ENCODE assay signal across 10 cellular contexts in genomic region chrX:39936886-39937770, GRCh38.
DNase-seq lines count a peak whose midpoint lies in the region; ATAC-seq, FAIRE-seq and TF ChIP-seq lines count a peak whose summit lies in the region.
"Had no signal": no experiment of that assay in that cellular context is flagged by ENCODE, and none has a peak within 500 bp of the region (broad histone marks: within the 10 kb centered on the region; RNA-seq: fewer than 3 reads in every experiment).

No MANE protein-coding gene starts in this region.

- H3K4me1 ChIP-seq in CD4-positive, CD25-positive, alpha-beta regulatory T cell (ENCODE audit: control insufficient read depth, insufficient read depth, low read length, poor library complexity, severe bottlenecking), result peaks cover 16% of the 10 kb centered on the region

- no peaks in the 10 kb centered on the region for H3K27me3 ChIP-seq in CD4-positive, CD25-positive, alpha-beta regulatory T cell (ENCODE audit: control insufficient read depth, insufficient read depth, low read length)
- H3K27me3 ChIP-seq: heart right ventricle, upper lobe of left lung had no signal

- no peaks in the 10 kb centered on the region for H3K27me3 Mint-ChIP-seq in CD4-positive, CD25-positive, alpha-beta regulatory T cell
- H3K27me3 Mint-ChIP-seq in activated naive CD8-positive, alpha-beta T cell treated with anti-CD3 and anti-CD28 coated beads, Interleukin-2, amount 10 ng/mL, durations not matched to agents 7 days and 5 days, result no peaks in the 10 kb centered on the region

- FAIRE-seq in D721Med (lab: Jason Lieb, UNC), result no peak

- DNase-seq in CD4-positive, CD25-positive, alpha-beta regulatory T cell, result peak in 2 of 3 donors; percentile 26 to 69
- DNase-seq in Jurkat, Clone E6-1 (ENCODE audit: low read depth, low spot score), result peak; percentile 71
- peak; percentile 40 for DNase-seq in activated naive CD8-positive, alpha-beta T cell treated with anti-CD3 and anti-CD28 coated beads, Interleukin-2, amount 10 ng/mL, durations not matched to agents 7 days and 5 days
- DNase-seq in D721Med (ENCODE audit: insufficient read length, low spot score) (no peak), H4 (ENCODE audit: low spot score) (no peak), HT-29 (ENCODE audit: low spot score) (no peak)
- DNase-seq: heart right ventricle had no signal

- no peaks in the 10 kb centered on the region for H3K9me3 ChIP-seq in CD4-positive, CD25-positive, alpha-beta regulatory T cell (ENCODE audit: control insufficient read depth in 2 of 2, low read length in 2 of 2)
- H3K9me3 ChIP-seq: heart right ventricle, upper lobe of left lung had no signal

- H3K4me3 ChIP-seq in CD4-positive, CD25-positive, alpha-beta regulatory T cell (ENCODE audit: low read depth, low read length), result peak overlapping the region; percentile 61
- peak overlapping the region; percentile 37 for H3K4me3 ChIP-seq in Jurkat, Clone E6-1 (ENCODE audit: low read length)

- POLR2A ChIA-PET in activated naive CD8-positive, alpha-beta T cell treated with anti-CD3 and anti-CD28 coated beads, Interleukin-2, amount 10 ng/mL, durations not matched to agents 7 days and 5 days (lab: Charles Lee), result interaction anchor here (0.7 to 1.9 kb wide), 4 partner anchors 13 to 120 kb away, joined by 3 to 9 read pairs (median 4); no protein-coding TSS in a partner anchor

- peak overlapping the region; percentile 56 for H3K27ac ChIP-seq in CD4-positive, CD25-positive, alpha-beta regulatory T cell (ENCODE audit: insufficient read depth, low read length, poor library complexity, severe bottlenecking)

- no peaks in the 10 kb centered on the region for H3K36me3 Mint-ChIP-seq in CD4-positive, CD25-positive, alpha-beta regulatory T cell
- H3K36me3 Mint-ChIP-seq in activated naive CD8-positive, alpha-beta T cell treated with anti-CD3 and anti-CD28 coated beads, Interleukin-2, amount 10 ng/mL, durations not matched to agents 7 days and 5 days, result no peaks in the 10 kb centered on the region

- H3K9me3 Mint-ChIP-seq in CD4-positive, CD25-positive, alpha-beta regulatory T cell, result no peaks in the 10 kb centered on the region
- H3K9me3 Mint-ChIP-seq in activated naive CD8-positive, alpha-beta T cell treated with anti-CD3 and anti-CD28 coated beads, Interleukin-2, amount 10 ng/mL, durations not matched to agents 7 days and 5 days, result no peaks in the 10 kb centered on the region

- peak overlapping the region; percentile 83 to 90 (median 87) for H3K4me3 Mint-ChIP-seq in CD4-positive, CD25-positive, alpha-beta regulatory T cell
- peak overlapping the region; percentile 82 for H3K4me3 Mint-ChIP-seq in activated naive CD8-positive, alpha-beta T cell treated with anti-CD3 and anti-CD28 coated beads, Interleukin-2, amount 10 ng/mL, durations not matched to agents 7 days and 5 days

- peak overlapping the region; percentile 66 to 94 (median 87) for H3K27ac Mint-ChIP-seq in CD4-positive, CD25-positive, alpha-beta regulatory T cell
- peak overlapping the region; percentile 96 for H3K27ac Mint-ChIP-seq in activated naive CD8-positive, alpha-beta T cell treated with anti-CD3 and anti-CD28 coated beads, Interleukin-2, amount 10 ng/mL, durations not matched to agents 7 days and 5 days

- no peaks in the 10 kb centered on the region for H3K36me3 ChIP-seq in CD4-positive, CD25-positive, alpha-beta regulatory T cell (ENCODE audit: control insufficient read depth, insufficient read depth, low read length)
- H3K36me3 ChIP-seq: heart right ventricle, upper lobe of left lung had no signal

- peaks cover 6 to 19% (median 10%) of the 10 kb centered on the region in 4 donors for H3K4me1 Mint-ChIP-seq in CD4-positive, CD25-positive, alpha-beta regulatory T cell
- peaks cover 5% of the 10 kb centered on the region for H3K4me1 Mint-ChIP-seq in activated naive CD8-positive, alpha-beta T cell treated with anti-CD3 and anti-CD28 coated beads, Interleukin-2, amount 10 ng/mL, durations not matched to agents 7 days and 5 days

- no peak for TF ChIP-seq CTCF in D721Med (IDR thresholded peaks at IDR 0.05; ENCODE audit: insufficient read depth, missing control alignments)

- peak; percentile 74 to 75 for ATAC-seq in CD4-positive, CD25-positive, alpha-beta regulatory T cell (ENCODE audit: low read depth in 2 of 2)
- peak; percentile 85 for ATAC-seq in GM19395 (IDR thresholded peaks at IDR 0.05; ENCODE audit: unreplicated experiment)
- peak; percentile 85 for ATAC-seq in activated naive CD8-positive, alpha-beta T cell treated with anti-CD3 and anti-CD28 coated beads, Interleukin-2, amount 10 ng/mL, durations not matched to agents 7 days and 5 days (ENCODE audit: low read depth)
- no peak for ATAC-seq in HG03571 (IDR thresholded peaks at IDR 0.05; ENCODE audit: unreplicated experiment)

Comparison
In these comparisons a context has a peak if more than half of its experiments do, and no peak if none do; other contexts are left out.
1. DNase-seq: peak in CD4-positive, CD25-positive, alpha-beta regulatory T cell (2 of 3), Jurkat, Clone E6-1 (single experiment) and activated naive CD8-positive, alpha-beta T cell treated with anti-CD3 and anti-CD28 coated beads, Interleukin-2, amount 10 ng/mL, durations not matched to agents 7 days and 5 days (single experiment); none in D721Med (single experiment), H4 (single experiment) and HT-29 (single experiment).